1 cellular context compared by ENCODE assay signal in genomic region chr1:75785964-75786853, GRCh38.
TF ChIP-seq lines count a peak whose summit lies in the region.

Gene RABGGTB, plus strand, starts transcription at chr1:75786256. Its CDS starts 16 bp downstream, at chr1:75786272.

TF ChIP-seq in GM12878, 131 proteins besides CTCF, POLR2A, EP300 and RAD21 (continued from another document and continues in another):
- TF ChIP-seq MLLT1 (IDR thresholded peaks at IDR 0.05) (peak; percentile 72), BHLHE40 (IDR thresholded peaks at IDR 0.05; ENCODE audit: borderline replicate concordance in 1 of 2, low read depth in 2 of 2, low read length in 1 of 2) (peak; percentile 22 to 30; a peak in 1 of 4 replicates), PML (IDR thresholded peaks at IDR 0.05; ENCODE audit: low read length) (peak; percentile 99), BRCA1 (IDR thresholded peaks at IDR 0.05; ENCODE audit: low read depth, low read length) (no peak), NFYA (IDR thresholded peaks at IDR 0.05; ENCODE audit: borderline replicate concordance, low read depth, low read length) (no peak), EED (IDR thresholded peaks at IDR 0.05; ENCODE audit: low read depth) (peak; percentile 11; the same call in 1 of the 2 replicates), USF1 (IDR thresholded peaks at IDR 0.05; ENCODE audit: borderline replicate concordance, extremely low read length, insufficient read depth, low read depth, low read length) (no peak), NBN (IDR thresholded peaks at IDR 0.05) (peak; percentile 43; the same call in 1 of the 2 replicates), FOXM1 (IDR thresholded peaks at IDR 0.05; ENCODE audit: low read depth, low read length) (peak; percentile 63), ZNF384 (IDR thresholded peaks at IDR 0.05; ENCODE audit: borderline replicate concordance, low read depth, low read length) (no peak), BACH1 (IDR thresholded peaks at IDR 0.05; ENCODE audit: borderline replicate concordance) (peak; percentile 80; the same call in 1 of the 2 replicates), RAD51 (IDR thresholded peaks at IDR 0.05) (0 out of 2 replicates have a peak, but pooled peaks have one; percentile 11), PAX5 (IDR thresholded peaks at IDR 0.05; ENCODE audit: borderline replicate concordance, low read depth, low read length) (no peak), KDM1A (IDR thresholded peaks at IDR 0.05; ENCODE audit: borderline replicate concordance) (no peak), ZBTB11 (CRISPR knock-in tag; IDR thresholded peaks at IDR 0.05) (no peak), EGR1 (IDR thresholded peaks at IDR 0.05; ENCODE audit: borderline replicate concordance in 1 of 2, low read depth in 2 of 2, low read length in 2 of 2) (no peak), RBBP5 (conservative IDR thresholded peaks at IDR 0.05) (no peak), MEF2B (IDR thresholded peaks at IDR 0.05; ENCODE audit: partially characterized antibody, poor library complexity, severe bottlenecking) (no peak), WRNIP1 (IDR thresholded peaks at IDR 0.05; ENCODE audit: borderline replicate concordance, low read depth, low read length) (0 out of 2 replicates have a peak, but pooled peaks have one; percentile 44), TCF3 (IDR thresholded peaks at IDR 0.05; ENCODE audit: borderline replicate concordance, insufficient read depth, low read depth, low read length) (peak; percentile 84; the same call in 1 of the 2 replicates), MYC (IDR thresholded peaks at IDR 0.05; ENCODE audit: insufficient read depth, insufficient read length, insufficient replicate concordance, low read length, severe bottlenecking) (peak; percentile 94), RELB (IDR thresholded peaks at IDR 0.05; ENCODE audit: low read depth) (no peak), DPF2 (IDR thresholded peaks at IDR 0.05) (no peak), JUND (IDR thresholded peaks at IDR 0.05; ENCODE audit: low read depth, low read length) (no peak), CBFB (IDR thresholded peaks at IDR 0.05; ENCODE audit: low read depth) (peak; percentile 94), CREB1 (IDR thresholded peaks at IDR 0.05; ENCODE audit: low read depth) (peak; percentile 53), MYB (IDR thresholded peaks at IDR 0.05; ENCODE audit: borderline replicate concordance, low read depth, low read length) (peak; percentile 91), ZSCAN29 (IDR thresholded peaks at IDR 0.05) (no peak)
- TF ChIP-seq, protein P1, sequence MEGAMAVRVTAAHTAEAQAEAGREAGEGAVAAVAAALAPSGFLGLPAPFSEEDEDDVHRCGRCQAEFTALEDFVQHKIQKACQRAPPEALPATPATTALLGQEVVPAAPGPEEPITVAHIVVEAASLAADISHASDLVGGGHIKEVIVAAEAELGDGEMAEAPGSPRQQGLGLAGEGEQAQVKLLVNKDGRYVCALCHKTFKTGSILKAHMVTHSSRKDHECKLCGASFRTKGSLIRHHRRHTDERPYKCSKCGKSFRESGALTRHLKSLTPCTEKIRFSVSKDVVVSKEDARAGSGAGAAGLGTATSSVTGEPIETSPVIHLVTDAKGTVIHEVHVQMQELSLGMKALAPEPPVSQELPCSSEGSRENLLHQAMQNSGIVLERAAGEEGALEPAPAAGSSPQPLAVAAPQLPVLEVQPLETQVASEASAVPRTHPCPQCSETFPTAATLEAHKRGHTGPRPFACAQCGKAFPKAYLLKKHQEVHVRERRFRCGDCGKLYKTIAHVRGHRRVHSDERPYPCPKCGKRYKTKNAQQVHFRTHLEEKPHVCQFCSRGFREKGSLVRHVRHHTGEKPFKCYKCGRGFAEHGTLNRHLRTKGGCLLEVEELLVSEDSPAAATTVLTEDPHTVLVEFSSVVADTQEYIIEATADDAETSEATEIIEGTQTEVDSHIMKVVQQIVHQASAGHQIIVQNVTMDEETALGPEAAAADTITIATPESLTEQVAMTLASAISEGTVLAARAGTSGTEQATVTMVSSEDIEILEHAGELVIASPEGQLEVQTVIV (IDR thresholded peaks at IDR 0.05; ENCODE audit: borderline replicate concordance, partially characterized antibody) = no peak
- TF ChIP-seq, protein P2, sequence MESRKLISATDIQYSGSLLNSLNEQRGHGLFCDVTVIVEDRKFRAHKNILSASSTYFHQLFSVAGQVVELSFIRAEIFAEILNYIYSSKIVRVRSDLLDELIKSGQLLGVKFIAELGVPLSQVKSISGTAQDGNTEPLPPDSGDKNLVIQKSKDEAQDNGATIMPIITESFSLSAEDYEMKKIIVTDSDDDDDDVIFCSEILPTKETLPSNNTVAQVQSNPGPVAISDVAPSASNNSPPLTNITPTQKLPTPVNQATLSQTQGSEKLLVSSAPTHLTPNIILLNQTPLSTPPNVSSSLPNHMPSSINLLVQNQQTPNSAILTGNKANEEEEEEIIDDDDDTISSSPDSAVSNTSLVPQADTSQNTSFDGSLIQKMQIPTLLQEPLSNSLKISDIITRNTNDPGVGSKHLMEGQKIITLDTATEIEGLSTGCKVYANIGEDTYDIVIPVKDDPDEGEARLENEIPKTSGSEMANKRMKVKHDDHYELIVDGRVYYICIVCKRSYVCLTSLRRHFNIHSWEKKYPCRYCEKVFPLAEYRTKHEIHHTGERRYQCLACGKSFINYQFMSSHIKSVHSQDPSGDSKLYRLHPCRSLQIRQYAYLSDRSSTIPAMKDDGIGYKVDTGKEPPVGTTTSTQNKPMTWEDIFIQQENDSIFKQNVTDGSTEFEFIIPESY (IDR thresholded peaks at IDR 0.05) = no peak
- TF ChIP-seq, protein P3, sequence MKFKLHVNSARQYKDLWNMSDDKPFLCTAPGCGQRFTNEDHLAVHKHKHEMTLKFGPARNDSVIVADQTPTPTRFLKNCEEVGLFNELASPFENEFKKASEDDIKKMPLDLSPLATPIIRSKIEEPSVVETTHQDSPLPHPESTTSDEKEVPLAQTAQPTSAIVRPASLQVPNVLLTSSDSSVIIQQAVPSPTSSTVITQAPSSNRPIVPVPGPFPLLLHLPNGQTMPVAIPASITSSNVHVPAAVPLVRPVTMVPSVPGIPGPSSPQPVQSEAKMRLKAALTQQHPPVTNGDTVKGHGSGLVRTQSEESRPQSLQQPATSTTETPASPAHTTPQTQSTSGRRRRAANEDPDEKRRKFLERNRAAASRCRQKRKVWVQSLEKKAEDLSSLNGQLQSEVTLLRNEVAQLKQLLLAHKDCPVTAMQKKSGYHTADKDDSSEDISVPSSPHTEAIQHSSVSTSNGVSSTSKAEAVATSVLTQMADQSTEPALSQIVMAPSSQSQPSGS (IDR thresholded peaks at IDR 0.05; ENCODE audit: low read length) = no peak
- TF ChIP-seq, protein P4, sequence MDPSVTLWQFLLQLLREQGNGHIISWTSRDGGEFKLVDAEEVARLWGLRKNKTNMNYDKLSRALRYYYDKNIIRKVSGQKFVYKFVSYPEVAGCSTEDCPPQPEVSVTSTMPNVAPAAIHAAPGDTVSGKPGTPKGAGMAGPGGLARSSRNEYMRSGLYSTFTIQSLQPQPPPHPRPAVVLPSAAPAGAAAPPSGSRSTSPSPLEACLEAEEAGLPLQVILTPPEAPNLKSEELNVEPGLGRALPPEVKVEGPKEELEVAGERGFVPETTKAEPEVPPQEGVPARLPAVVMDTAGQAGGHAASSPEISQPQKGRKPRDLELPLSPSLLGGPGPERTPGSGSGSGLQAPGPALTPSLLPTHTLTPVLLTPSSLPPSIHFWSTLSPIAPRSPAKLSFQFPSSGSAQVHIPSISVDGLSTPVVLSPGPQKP (IDR thresholded peaks at IDR 0.05; ENCODE audit: low read depth, low read length) = no peak
- TF ChIP-seq, protein P5, sequence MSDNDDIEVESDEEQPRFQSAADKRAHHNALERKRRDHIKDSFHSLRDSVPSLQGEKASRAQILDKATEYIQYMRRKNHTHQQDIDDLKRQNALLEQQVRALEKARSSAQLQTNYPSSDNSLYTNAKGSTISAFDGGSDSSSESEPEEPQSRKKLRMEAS (IDR thresholded peaks at IDR 0.05; ENCODE audit: low read depth, low read length) = peak; percentile 96
- TF ChIP-seq, protein P6, sequence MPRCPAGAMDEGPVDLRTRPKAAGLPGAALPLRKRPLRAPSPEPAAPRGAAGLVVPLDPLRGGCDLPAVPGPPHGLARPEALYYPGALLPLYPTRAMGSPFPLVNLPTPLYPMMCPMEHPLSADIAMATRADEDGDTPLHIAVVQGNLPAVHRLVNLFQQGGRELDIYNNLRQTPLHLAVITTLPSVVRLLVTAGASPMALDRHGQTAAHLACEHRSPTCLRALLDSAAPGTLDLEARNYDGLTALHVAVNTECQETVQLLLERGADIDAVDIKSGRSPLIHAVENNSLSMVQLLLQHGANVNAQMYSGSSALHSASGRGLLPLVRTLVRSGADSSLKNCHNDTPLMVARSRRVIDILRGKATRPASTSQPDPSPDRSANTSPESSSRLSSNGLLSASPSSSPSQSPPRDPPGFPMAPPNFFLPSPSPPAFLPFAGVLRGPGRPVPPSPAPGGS (IDR thresholded peaks at IDR 0.05; ENCODE audit: borderline replicate concordance, insufficient read depth, low read depth, low read length, poor library complexity, severe bottlenecking) = no peak
- TF ChIP-seq, protein P7, sequence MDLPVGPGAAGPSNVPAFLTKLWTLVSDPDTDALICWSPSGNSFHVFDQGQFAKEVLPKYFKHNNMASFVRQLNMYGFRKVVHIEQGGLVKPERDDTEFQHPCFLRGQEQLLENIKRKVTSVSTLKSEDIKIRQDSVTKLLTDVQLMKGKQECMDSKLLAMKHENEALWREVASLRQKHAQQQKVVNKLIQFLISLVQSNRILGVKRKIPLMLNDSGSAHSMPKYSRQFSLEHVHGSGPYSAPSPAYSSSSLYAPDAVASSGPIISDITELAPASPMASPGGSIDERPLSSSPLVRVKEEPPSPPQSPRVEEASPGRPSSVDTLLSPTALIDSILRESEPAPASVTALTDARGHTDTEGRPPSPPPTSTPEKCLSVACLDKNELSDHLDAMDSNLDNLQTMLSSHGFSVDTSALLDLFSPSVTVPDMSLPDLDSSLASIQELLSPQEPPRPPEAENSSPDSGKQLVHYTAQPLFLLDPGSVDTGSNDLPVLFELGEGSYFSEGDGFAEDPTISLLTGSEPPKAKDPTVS (IDR thresholded peaks at IDR 0.05; ENCODE audit: low read depth, low read length) = no peak
- TF ChIP-seq, protein P8, sequence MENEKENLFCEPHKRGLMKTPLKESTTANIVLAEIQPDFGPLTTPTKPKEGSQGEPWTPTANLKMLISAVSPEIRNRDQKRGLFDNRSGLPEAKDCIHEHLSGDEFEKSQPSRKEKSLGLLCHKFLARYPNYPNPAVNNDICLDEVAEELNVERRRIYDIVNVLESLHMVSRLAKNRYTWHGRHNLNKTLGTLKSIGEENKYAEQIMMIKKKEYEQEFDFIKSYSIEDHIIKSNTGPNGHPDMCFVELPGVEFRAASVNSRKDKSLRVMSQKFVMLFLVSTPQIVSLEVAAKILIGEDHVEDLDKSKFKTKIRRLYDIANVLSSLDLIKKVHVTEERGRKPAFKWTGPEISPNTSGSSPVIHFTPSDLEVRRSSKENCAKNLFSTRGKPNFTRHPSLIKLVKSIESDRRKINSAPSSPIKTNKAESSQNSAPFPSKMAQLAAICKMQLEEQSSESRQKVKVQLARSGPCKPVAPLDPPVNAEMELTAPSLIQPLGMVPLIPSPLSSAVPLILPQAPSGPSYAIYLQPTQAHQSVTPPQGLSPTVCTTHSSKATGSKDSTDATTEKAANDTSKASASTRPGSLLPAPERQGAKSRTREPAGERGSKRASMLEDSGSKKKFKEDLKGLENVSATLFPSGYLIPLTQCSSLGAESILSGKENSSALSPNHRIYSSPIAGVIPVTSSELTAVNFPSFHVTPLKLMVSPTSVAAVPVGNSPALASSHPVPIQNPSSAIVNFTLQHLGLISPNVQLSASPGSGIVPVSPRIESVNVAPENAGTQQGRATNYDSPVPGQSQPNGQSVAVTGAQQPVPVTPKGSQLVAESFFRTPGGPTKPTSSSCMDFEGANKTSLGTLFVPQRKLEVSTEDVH (IDR thresholded peaks at IDR 0.05; ENCODE audit: low read depth, partially characterized antibody) = no peak
